Comparison of ENCODE assay signal across 11 cellular contexts in genomic region chr3:132596816-132597433, GRCh38. TPM values are rescaled to one million over a fixed set of nuclear protein-coding genes. Genes with fewer than 3 reads are reported as not detected.
DNase-seq lines count a peak whose midpoint lies in the region; ATAC-seq and TF ChIP-seq lines count a peak whose summit lies in the region.
"Had no signal": no experiment of that assay in that cellular context is flagged by ENCODE, and none has a peak within 500 bp of the region (broad histone marks: within the 10 kb centered on the region; RNA-seq: fewer than 3 reads in every experiment).

Gene ACKR4, plus strand, starts transcription at chr3:132597270. Its CDS starts 3,128 bp downstream, at chr3:132600398.

- TF ChIP-seq POLR2A in stomach (IDR thresholded peaks at IDR 0.05) = no peak

- peaks cover 0 to 21% of the 10 kb centered on the region in 2 donors for H3K4me1 ChIP-seq in ascending aorta
- H3K4me1 ChIP-seq in right cardiac atrium (ENCODE audit: control insufficient read depth, insufficient read depth, low read length) = no peaks in the 10 kb centered on the region
- peaks cover 0 to 13% (median 0%) of the 10 kb centered on the region in 4 donors for H3K4me1 ChIP-seq in stomach

- H3K27ac ChIP-seq in ascending aorta (peak within 1 kb of the TSS; percentile 24 to 31), right cardiac atrium (ENCODE audit: low read length) (no peak within 1 kb of the TSS), stomach (peak within 1 kb of the TSS in 4 of 5 donors; percentile 5 to 60 (median 42))

- TF ChIP-seq EP300 in stomach (IDR thresholded peaks at IDR 0.05) = no peak

- H3K27me3 ChIP-seq in ascending aorta = no peaks in the 10 kb centered on the region
- H3K27me3 ChIP-seq in right cardiac atrium (ENCODE audit: control insufficient read depth, insufficient read depth) = no peaks in the 10 kb centered on the region
- no peaks in the 10 kb centered on the region for H3K27me3 ChIP-seq in stomach

- H3K4me3 ChIP-seq in ascending aorta (peak within 1 kb of the TSS; percentile 29 to 58), right cardiac atrium (ENCODE audit: low read length) (peak within 1 kb of the TSS; percentile 29), stomach (peak within 1 kb of the TSS in 3 of 4 donors; percentile 12 to 25 (median 23))

- H3K36me3 ChIP-seq in ascending aorta = peaks cover 0 to 3% of the 10 kb centered on the region in 2 donors
- peaks cover 0 to 18% (median 10%) of the 10 kb centered on the region in 4 donors for H3K36me3 ChIP-seq in stomach

- intact Hi-C loops in ascending aorta (cut with DNase I) = no loop called here
- intact Hi-C loops in right cardiac atrium (cut with DNase I) = no loop called here
- intact Hi-C loops in stomach (cut with DNase I; ENCODE audit: low total_unique reads) = no loop called here

- H3K9me3 ChIP-seq in ascending aorta (no peaks in the 10 kb centered on the region), right cardiac atrium (ENCODE audit: control insufficient read depth, low read length) (no peaks in the 10 kb centered on the region), stomach (no peaks in the 10 kb centered on the region)

- 33% methylated on average over 2 of the region's 2 CpGs for WGBS in right cardiac atrium
- WGBS in stomach, 5 donors = 23 to 33% (median 27%) methylated on average over 2 of the region's 2 CpGs

- TF ChIP-seq CTCF in ascending aorta (IDR thresholded peaks at IDR 0.05) (no peak), stomach (IDR thresholded peaks at IDR 0.05) (no peak)

- ATAC-seq in GM21390 (IDR thresholded peaks at IDR 0.05; ENCODE audit: unreplicated experiment) (peak; percentile 59), right cardiac atrium (peak; percentile 69 to 74)

- DNase-seq in ascending aorta (ENCODE audit: low spot score in 2 of 2) = no peak
- no peak for DNase-seq in right cardiac atrium
- DNase-seq in stomach = no peak
- no peak for DNase-seq in AML-193 (lab: John Stamatoyannopoulos, UW)
- DNase-seq in iPS-NIHi11 (ENCODE audit: low spot score) = no peak
- DNase-seq in NCI-H524 treated with DMSO at 0.1 percent for 48 hours (lab: John Stamatoyannopoulos, UW) = no peak
- no peak for DNase-seq in UCSD-AML1 (lab: John Stamatoyannopoulos, UW; ENCODE audit: unreplicated experiment)
- DNase-seq: activated T-cell treated with anti-CD3 and anti-CD28 coated beads, Interleukin-2, amount 50 U/mL, for 24 hours; endodermal cell; NCI-H1436 had no signal

RNA-seq across cellular contexts. Expression of gene ACKR4, which starts in this region (rescaled TPM):
- 12.8 TPM for total RNA-seq in ascending aorta
- total RNA-seq in right cardiac atrium = 1 to 10 TPM; 5.2 to 8.5 (median 6.6) TPM
- 7.2 TPM for polyA plus RNA-seq in right cardiac atrium
- total RNA-seq in stomach = 10 to 100 TPM in 1 of 5 donors, 1 to 10 TPM in 3, under 1 TPM in 1; 0.58 to 16.7 (median 1.8) TPM
- 1 to 10 TPM; 1.8 to 4.0 (median 3.5) TPM for polyA plus RNA-seq in stomach
- total RNA-seq: endodermal cell had no signal
